1 cellular context compared by ENCODE assay signal in genomic region chr5:12661617-12662370, GRCh38.
TF ChIP-seq lines count a peak whose summit lies in the region.

No MANE protein-coding gene starts in this region.

TF ChIP-seq in WTC11, 78 proteins besides CTCF, POLR2A, EP300 and RAD21 (continued from another document):
- TF ChIP-seq ERG (CRISPR knock-in tag; IDR thresholded peaks at IDR 0.05) (peak; percentile 85; the same call in 1 of the 2 replicates), PRRX2 (CRISPR knock-in tag; IDR thresholded peaks at IDR 0.05) (peak; percentile 28; the same call in 1 of the 2 replicates), ATF3 (CRISPR knock-in tag; conservative IDR thresholded peaks at IDR 0.05) (no peak), TCF7 (CRISPR knock-in tag; IDR thresholded peaks at IDR 0.05; ENCODE audit: low read depth) (no peak), AFF4 (CRISPR knock-in tag; IDR thresholded peaks at IDR 0.05; ENCODE audit: borderline replicate concordance) (peak; percentile 64; the same call in 1 of the 2 replicates)
